ENCODE assay signal across 19 cellular contexts in genomic region chr2:133716166-133716565, GRCh38.
A peak's percentile ranks its signal among the peaks of the same experiment; 100 is the strongest.
DNase-seq lines count a peak whose midpoint lies in the region; ATAC-seq and TF ChIP-seq lines count a peak whose summit lies in the region.
"Had no signal": no experiment of that assay in that cellular context is flagged by ENCODE, and none has a peak within 500 bp of the region (broad histone marks: within the 10 kb centered on the region; RNA-seq: fewer than 3 reads in every experiment).

No MANE protein-coding gene starts in this region.

- WGBS in IMR-90 (ENCODE audit: extremely low coverage in 2 of 2, insufficient read length in 1 of 2), 2 experiments, result no CpG with 5 or more reads among the region's 3 CpGs
- 51% methylated on average over 3 of the region's 3 CpGs for WGBS in prostate gland

- no peaks in the 10 kb centered on the region for H3K27me3 ChIP-seq in IMR-90 (ENCODE audit: control insufficient read depth, insufficient read depth, low read length)
- H3K27me3 ChIP-seq in prostate gland (replicated peaks; ENCODE audit: insufficient read depth), result no peaks in the 10 kb centered on the region
- H3K27me3 ChIP-seq: BE2C; BLaER1 treated with 17β-estradiol and CSF1 and Interleukin-3, amounts not matched to agents 10 nM and 100 nM had no signal

- H2BK15ac ChIP-seq in IMR-90 (ENCODE audit: low read depth, low read length), result no peak overlapping the region

- H3K4me3 ChIP-seq in IMR-90 (ENCODE audit: insufficient read depth, low read depth, low read length) (no peak overlapping the region), prostate gland (no peak overlapping the region)
- H3K4me3 ChIP-seq: A549; BLaER1 treated with 17β-estradiol and CSF1 and Interleukin-3, amounts not matched to agents 10 nM and 100 nM; GM23248 had no signal

- in situ Hi-C loops in IMR-90 (cut with MboI; ENCODE audit: low sequenced_read_pairs), result no loop called here

- no peak overlapping the region for H2BK20ac ChIP-seq in IMR-90 (ENCODE audit: low read depth, low read length)

- BruUV-seq in IMR-90 (replicated peaks; lab: Mats Ljungman, UMichigan), result no TSS peak

- POLR2A ChIA-PET in IMR-90 (lab: Charles Lee; ENCODE audit: unreplicated experiment), result no interaction called here

- H3K27ac ChIP-seq in IMR-90 (ENCODE audit: insufficient read depth, low read length) (no peak overlapping the region), VCaP (peak overlapping the region; percentile 89), prostate gland (no peak overlapping the region)
- H3K27ac ChIP-seq: A549; BLaER1 treated with 17β-estradiol and CSF1 and Interleukin-3, amounts not matched to agents 10 nM and 100 nM; GM23248 had no signal

- dilution Hi-C loops in IMR-90 (cut with HindIII; ENCODE audit: low sequenced_read_pairs, unreplicated experiment), result no loop called here

- H3K14ac ChIP-seq in IMR-90 (replicated peaks; ENCODE audit: low read depth, low read length), result no peak overlapping the region

- H3K23ac ChIP-seq in IMR-90 (ENCODE audit: low read depth, low read length), result no peak overlapping the region

- TF ChIP-seq POLR2A in IMR-90 (IDR thresholded peaks at IDR 0.05; ENCODE audit: low read depth, low read length), result no peak
- TF ChIP-seq POLR2A in prostate gland (IDR thresholded peaks at IDR 0.05), result no peak

- no peak overlapping the region for H2BK5ac ChIP-seq in IMR-90 (ENCODE audit: low read depth, low read length, poor library complexity, severe bottlenecking)

- H4K91ac ChIP-seq in IMR-90 (ENCODE audit: insufficient read depth, low read depth, low read length), result no peak overlapping the region

- H3K4me1 ChIP-seq in IMR-90 (ENCODE audit: control insufficient read depth, insufficient read depth, low read length) (peaks cover 9% of the 10 kb centered on the region; the same call in 1 of the 2 replicates), prostate gland (replicated peaks) (no peaks in the 10 kb centered on the region)
- H3K4me1 ChIP-seq: A549 had no signal

- H4K20me1 ChIP-seq in IMR-90 (ENCODE audit: insufficient read depth, low read length), result no peaks in the 10 kb centered on the region
- H4K20me1 ChIP-seq: BLaER1 treated with 17β-estradiol and CSF1 and Interleukin-3, amounts not matched to agents 10 nM and 100 nM had no signal

- H3K9me1 ChIP-seq in IMR-90 (ENCODE audit: insufficient read depth, low read length), result peaks cover 3% of the 10 kb centered on the region; the same call in 1 of the 2 replicates

- no peak overlapping the region for H2AFZ ChIP-seq in IMR-90 (replicated peaks; ENCODE audit: low read length, poor library complexity)
- H2AFZ ChIP-seq: GM23248 had no signal

- H3K4ac ChIP-seq in IMR-90 (ENCODE audit: low read depth, low read length), result no peak overlapping the region

- no peak overlapping the region for H3K56ac ChIP-seq in IMR-90 (ENCODE audit: extremely low read depth, insufficient read depth, low read length)

- H3K9ac ChIP-seq in IMR-90 (ENCODE audit: low read depth, low read length), result no peak overlapping the region
- H3K9ac ChIP-seq: BLaER1 treated with 17β-estradiol and CSF1 and Interleukin-3, amounts not matched to agents 10 nM and 100 nM; GM23248 had no signal

- H2AK5ac ChIP-seq in IMR-90 (ENCODE audit: low read depth, low read length), result 0 out of 2 replicates have a peak overlapping the region, but pooled peaks have one; percentile 16

- H4K8ac ChIP-seq in IMR-90 (ENCODE audit: low read depth in 2 of 2, low read length in 2 of 2), result no peak overlapping the region

- TF ChIP-seq RAD21 in IMR-90 (IDR thresholded peaks at IDR 0.05; ENCODE audit: low read length), result no peak

- no peak for TF ChIP-seq CTCF in IMR-90 (conservative IDR thresholded peaks at IDR 0.05; ENCODE audit: low read depth, low read length)
- TF ChIP-seq CTCF in VCaP (conservative IDR thresholded peaks at IDR 0.05), result no peak
- no peak for TF ChIP-seq CTCF in prostate gland (IDR thresholded peaks at IDR 0.05)

- intact Hi-C loops in IMR-90 (cut with micrococcal nuclease) (no loop called here), prostate gland (cut with DNase I) (no loop called here)

- CTCF ChIA-PET in IMR-90 (lab: Yijun Ruan, JAX), result interaction anchor here (0.6 to 0.9 kb wide), 2 partner anchors 10 to 517 kb away, joined by 3 to 4 read pairs; no protein-coding TSS in a partner anchor

- H2BK120ac ChIP-seq in IMR-90 (ENCODE audit: low read depth, low read length), result no peak overlapping the region

- ATAC-seq in IMR-90 (ENCODE audit: low read depth) (no peak), HG03175 (IDR thresholded peaks at IDR 0.05; ENCODE audit: unreplicated experiment) (no peak)
- ATAC-seq: A549 had no signal

- H4K5ac ChIP-seq in IMR-90 (ENCODE audit: low read depth, low read length), result no peak overlapping the region

- DNase-seq in IMR-90 (no peak), prostate gland (ENCODE audit: low spot score) (peak; percentile 8), NCI-H69 (lab: John Stamatoyannopoulos, UW) (no peak)
- DNase-seq in activated CD4-positive, CD25-positive, alpha-beta regulatory T cell treated with anti-CD3 and anti-CD28 coated beads, Interleukin-2, amount 50 U/mL, for 72 hours, result no peak
- DNase-seq: 8988T; ACHN; AML-193; BE2C; Calu3; CD4-positive, alpha-beta memory T cell; COR-L47; DND-41; GM23248; H7; HCEC 1CT had no signal

- no peaks in the 10 kb centered on the region for H3K36me3 ChIP-seq in IMR-90 (ENCODE audit: control insufficient read depth, insufficient read depth, low read length)
- no peaks in the 10 kb centered on the region for H3K36me3 ChIP-seq in prostate gland
- H3K36me3 ChIP-seq: BE2C; BLaER1 treated with 17β-estradiol and CSF1 and Interleukin-3, amounts not matched to agents 10 nM and 100 nM had no signal

- no peak overlapping the region for H3K4me2 ChIP-seq in IMR-90 (ENCODE audit: low read depth, low read length)
- H3K4me2 ChIP-seq: A549; BLaER1 treated with 17β-estradiol and CSF1 and Interleukin-3, amounts not matched to agents 10 nM and 100 nM had no signal

- H3K9me3 ChIP-seq in IMR-90 (ENCODE audit: control insufficient read depth, insufficient read depth, low read length) (no peaks in the 10 kb centered on the region), prostate gland (no peaks in the 10 kb centered on the region)
- H3K9me3 ChIP-seq: A549; BE2C; BLaER1 treated with 17β-estradiol and CSF1 and Interleukin-3, amounts not matched to agents 10 nM and 100 nM had no signal

- no peak overlapping the region for H2AK9ac ChIP-seq in IMR-90 (replicated peaks; ENCODE audit: low read depth, low read length, poor library complexity)

- H3K18ac ChIP-seq in IMR-90 (ENCODE audit: low read depth, low read length), result no peak overlapping the region

- H3K79me1 ChIP-seq in IMR-90 (ENCODE audit: low read depth in 1 of 2, low read length in 2 of 2), result no peaks in the 10 kb centered on the region

TF ChIP-seq in IMR-90, 13 proteins besides CTCF, POLR2A, EP300 and RAD21:
- no peak for TF ChIP-seq MXI1 (IDR thresholded peaks at IDR 0.05; ENCODE audit: borderline replicate concordance, low read depth, low read length)
